Comparison of ENCODE assay signal across 3 cellular contexts in the genomic region with DNA sequence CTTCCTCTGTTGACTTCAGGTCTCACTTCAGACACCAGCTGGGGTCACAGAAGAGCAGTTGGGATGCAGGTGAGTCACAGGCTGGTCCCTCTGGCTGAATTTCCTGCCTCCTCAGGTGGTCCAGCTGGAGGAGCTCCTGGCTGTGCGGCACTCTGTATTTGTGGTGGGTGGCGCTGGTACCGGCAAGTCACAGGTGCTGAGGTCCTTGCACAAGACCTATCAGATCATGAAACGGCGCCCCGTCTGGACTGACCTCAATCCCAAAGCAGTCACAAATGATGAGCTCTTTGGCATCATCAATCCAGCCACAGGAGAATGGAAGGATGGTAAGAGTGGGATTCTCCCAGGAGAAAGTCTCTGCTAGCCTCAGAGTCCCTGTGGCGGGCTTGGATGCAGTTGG.
"Had no signal": no experiment of that assay in that cellular context is flagged by ENCODE, and none has a peak within 500 bp of the region (broad histone marks: within the 10 kb centered on the region; RNA-seq: fewer than 3 reads in every experiment).

No MANE protein-coding gene starts in this region.

- DNase-seq: GDM1, GF-D8 had no signal

- H3K4me3 ChIP-seq: GM12878 had no signal

- ATAC-seq: GM12878 had no signal
